ENCODE assay signal across 8 cellular contexts in genomic region chr15:64836023-64836536, GRCh38. TPM values are rescaled to one million over a fixed set of nuclear protein-coding genes. Genes with fewer than 3 reads are reported as not detected.
DNase-seq lines count a peak whose midpoint lies in the region; ATAC-seq and TF ChIP-seq lines count a peak whose summit lies in the region.

No MANE protein-coding gene starts in this region.

- intact Hi-C loops in stomach (cut with DNase I; ENCODE audit: low total_unique reads): no loop called here

- TF ChIP-seq CTCF in WTC11 (IDR thresholded peaks at IDR 0.05) (no peak), hepatocyte (IDR thresholded peaks at IDR 0.05; ENCODE audit: poor library complexity) (no peak), stomach (IDR thresholded peaks at IDR 0.05) (no peak), osteocyte (IDR thresholded peaks at IDR 0.05) (no peak)

- POLR2A ChIA-PET in WTC11 (lab: Charles Lee): interaction anchor here (0.6 to 1.4 kb wide), 3 partner anchors 11 to 28 kb away, joined by 3 to 6 read pairs (median 5); partner anchors contain the start of gene PIF1

- H3K9me2 ChIP-seq in hepatocyte (replicated peaks; ENCODE audit: insufficient read depth): no peaks in the 10 kb centered on the region

- H3K79me2 ChIP-seq in hepatocyte: no peaks in the 10 kb centered on the region

- no peaks in the 10 kb centered on the region for H3K36me3 Mint-ChIP-seq in T-helper 2 cell treated with Interferon-gamma antibody and Interleukin-4, amounts not matched to agents 5 μg/mL and 100 μg/mL, for 36 hours (ENCODE audit: low read depth)
- H3K36me3 Mint-ChIP-seq in WTC11: peaks cover 15% of the 10 kb centered on the region
- no peaks in the 10 kb centered on the region for H3K36me3 Mint-ChIP-seq in osteocyte (ENCODE audit: unreplicated experiment)

- peak overlapping the region; percentile 56 for H3K27ac Mint-ChIP-seq in T-helper 2 cell treated with Interferon-gamma antibody and Interleukin-4, amounts not matched to agents 5 μg/mL and 100 μg/mL, for 36 hours
- H3K27ac Mint-ChIP-seq in WTC11 (peak overlapping the region; percentile 67), osteocyte (ENCODE audit: unreplicated experiment) (no peak overlapping the region)

- no peaks in the 10 kb centered on the region for H3K27me3 Mint-ChIP-seq in T-helper 2 cell treated with Interferon-gamma antibody and Interleukin-4, amounts not matched to agents 5 μg/mL and 100 μg/mL, for 36 hours (ENCODE audit: low read depth)
- no peaks in the 10 kb centered on the region for H3K27me3 Mint-ChIP-seq in WTC11 (ENCODE audit: low read depth)
- no peaks in the 10 kb centered on the region for H3K27me3 Mint-ChIP-seq in osteocyte (ENCODE audit: unreplicated experiment)

- peak overlapping the region; percentile 60 for H3K4me3 Mint-ChIP-seq in T-helper 2 cell treated with Interferon-gamma antibody and Interleukin-4, amounts not matched to agents 5 μg/mL and 100 μg/mL, for 36 hours
- H3K4me3 Mint-ChIP-seq in WTC11 (peak overlapping the region; percentile 37), osteocyte (ENCODE audit: unreplicated experiment) (no peak overlapping the region)

- WGBS in hepatocyte (ENCODE audit: low lambda C conversion rate, missing lambda C conversion rate): 76% methylated on average over 14 of the region's 14 CpGs
- WGBS in stomach, 5 donors: 31 to 52% (median 45%) methylated on average over 14 of the region's 14 CpGs

- H3K9me3 Mint-ChIP-seq in T-helper 2 cell treated with Interferon-gamma antibody and Interleukin-4, amounts not matched to agents 5 μg/mL and 100 μg/mL, for 36 hours: no peaks in the 10 kb centered on the region
- no peaks in the 10 kb centered on the region for H3K9me3 Mint-ChIP-seq in WTC11
- H3K9me3 Mint-ChIP-seq in osteocyte (ENCODE audit: unreplicated experiment): no peaks in the 10 kb centered on the region

- H3K27me3 ChIP-seq in hepatocyte (no peaks in the 10 kb centered on the region), stomach (no peaks in the 10 kb centered on the region)

- no peaks in the 10 kb centered on the region for H3K9me3 ChIP-seq in hepatocyte (ENCODE audit: low read depth)
- no peaks in the 10 kb centered on the region for H3K9me3 ChIP-seq in stomach

- H3K4me1 ChIP-seq in hepatocyte (ENCODE audit: insufficient read depth) (peaks cover 4% of the 10 kb centered on the region), stomach (peaks cover 5 to 28% (median 20%) of the 10 kb centered on the region in 4 donors)

- TF ChIP-seq EP300 in stomach (IDR thresholded peaks at IDR 0.05): no peak

- ATAC-seq in WTC11 (peak; percentile 3; the same call in 1 of the 2 replicates), SK-N-SH treated with all-trans-retinoic acid at 6 μM for 48 hours (no peak)

- no peaks in the 10 kb centered on the region for H3K36me3 ChIP-seq in hepatocyte (replicated peaks; ENCODE audit: insufficient read depth, low read depth)
- no peaks in the 10 kb centered on the region for H3K36me3 ChIP-seq in stomach

- peaks cover 36% of the 10 kb centered on the region for H3K4me1 Mint-ChIP-seq in T-helper 2 cell treated with Interferon-gamma antibody and Interleukin-4, amounts not matched to agents 5 μg/mL and 100 μg/mL, for 36 hours (ENCODE audit: low read depth)
- H3K4me1 Mint-ChIP-seq in WTC11 (peaks cover 40% of the 10 kb centered on the region), osteocyte (ENCODE audit: unreplicated experiment) (peaks cover 14% of the 10 kb centered on the region)

- H4K20me1 ChIP-seq in hepatocyte (ENCODE audit: insufficient read depth, poor library complexity, severe bottlenecking): no peaks in the 10 kb centered on the region

- CTCF ChIA-PET in WTC11 (lab: Charles Lee): interaction anchor here (0.7 to 4.5 kb wide), 17 partner anchors 11 to 146 kb away, joined by 3 to 68 read pairs (median 5); partner anchors contain the start of gene PIF1

- TF ChIP-seq POLR2A in stomach (IDR thresholded peaks at IDR 0.05): no peak

- H3K4me3 ChIP-seq in hepatocyte (no peak overlapping the region), stomach (peak overlapping the region in 2 of 4 donors; percentile 3 to 5)

- H3K27ac ChIP-seq in hepatocyte (no peak overlapping the region), stomach (peak overlapping the region in 4 of 5 donors; percentile 47 to 80 (median 67))

- no peak for DNase-seq in T-helper 2 cell treated with Interferon-gamma antibody and Interleukin-4, amounts not matched to agents 5 μg/mL and 100 μg/mL, for 36 hours (ENCODE audit: low spot score)
- DNase-seq in T-helper 2 cell (no peak), WTC11 (ENCODE audit: low spot score) (no peak), hepatocyte (ENCODE audit: low spot score) (no peak), stomach (no peak), H4 (ENCODE audit: low spot score) (no peak), osteocyte (ENCODE audit: extremely low spot score, unreplicated experiment) (no peak)

- H2AFZ ChIP-seq in hepatocyte: peak overlapping the region; percentile 5

- peak overlapping the region; percentile 26 for H3K4me2 ChIP-seq in hepatocyte

TF ChIP-seq in WTC11, 78 proteins besides CTCF, POLR2A, EP300 and RAD21 (continues in another document):
- no peak for TF ChIP-seq CREB1 (CRISPR knock-in tag; IDR thresholded peaks at IDR 0.05)
- TF ChIP-seq, protein P1, sequence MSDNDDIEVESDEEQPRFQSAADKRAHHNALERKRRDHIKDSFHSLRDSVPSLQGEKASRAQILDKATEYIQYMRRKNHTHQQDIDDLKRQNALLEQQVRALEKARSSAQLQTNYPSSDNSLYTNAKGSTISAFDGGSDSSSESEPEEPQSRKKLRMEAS (CRISPR knock-in tag; IDR thresholded peaks at IDR 0.05): peak; percentile 45; the same call in 1 of the 2 replicates

TF ChIP-seq in SK-N-SH treated with all-trans-retinoic acid at 6 μM for 48 hours, 23 proteins besides CTCF, POLR2A, EP300 and RAD21 (continues in another document):
- TF ChIP-seq ARNTL (CRISPR knock-in tag; IDR thresholded peaks at IDR 0.05; ENCODE audit: borderline replicate concordance, low read depth) (no peak), PPARA (CRISPR knock-in tag; IDR thresholded peaks at IDR 0.05; ENCODE audit: borderline replicate concordance) (no peak), CREB5 (CRISPR knock-in tag; IDR thresholded peaks at IDR 0.05; ENCODE audit: low read depth) (no peak), TOX (CRISPR knock-in tag; IDR thresholded peaks at IDR 0.05; ENCODE audit: borderline replicate concordance) (no peak), CSDC2 (CRISPR knock-in tag; IDR thresholded peaks at IDR 0.05) (no peak), GLIS3 (CRISPR knock-in tag; IDR thresholded peaks at IDR 0.05) (no peak)
- TF ChIP-seq, protein P2, sequence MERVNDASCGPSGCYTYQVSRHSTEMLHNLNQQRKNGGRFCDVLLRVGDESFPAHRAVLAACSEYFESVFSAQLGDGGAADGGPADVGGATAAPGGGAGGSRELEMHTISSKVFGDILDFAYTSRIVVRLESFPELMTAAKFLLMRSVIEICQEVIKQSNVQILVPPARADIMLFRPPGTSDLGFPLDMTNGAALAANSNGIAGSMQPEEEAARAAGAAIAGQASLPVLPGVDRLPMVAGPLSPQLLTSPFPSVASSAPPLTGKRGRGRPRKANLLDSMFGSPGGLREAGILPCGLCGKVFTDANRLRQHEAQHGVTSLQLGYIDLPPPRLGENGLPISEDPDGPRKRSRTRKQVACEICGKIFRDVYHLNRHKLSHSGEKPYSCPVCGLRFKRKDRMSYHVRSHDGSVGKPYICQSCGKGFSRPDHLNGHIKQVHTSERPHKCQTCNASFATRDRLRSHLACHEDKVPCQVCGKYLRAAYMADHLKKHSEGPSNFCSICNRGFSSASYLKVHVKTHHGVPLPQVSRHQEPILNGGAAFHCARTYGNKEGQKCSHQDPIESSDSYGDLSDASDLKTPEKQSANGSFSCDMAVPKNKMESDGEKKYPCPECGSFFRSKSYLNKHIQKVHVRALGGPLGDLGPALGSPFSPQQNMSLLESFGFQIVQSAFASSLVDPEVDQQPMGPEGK (CRISPR knock-in tag; IDR thresholded peaks at IDR 0.05; ENCODE audit: borderline replicate concordance): no peak

RNA-seq across cellular contexts. Expression of gene PLEKHO2, which starts 5.6 kb away (rescaled TPM):
- total RNA-seq in WTC11 (2021) (21.6 to 22.1 TPM (median 21.9 TPM) in 3 replicates), hepatocyte (12.4 and 12.7 TPM in 2 replicates), stomach (10 to 100 TPM in 4 of 5 donors, 1 to 10 TPM in 1; 9.0 to 23.9 (median 15.2) TPM), osteocyte (24.5 and 24.7 TPM in 2 replicates)
- polyA plus RNA-seq in hepatocyte (15.1 and 19.7 TPM in 2 replicates), stomach (10 to 100 TPM in 2 of 3 donors, 1 to 10 TPM in 1; 7.5 to 25.4 (median 23.2) TPM)
- 5.5 and 7.6 TPM in 2 replicates for total RNA-seq in H4 (2014; rRNA removed; shearing (Covaris generic))

RNA-seq across cellular contexts. Expression of gene PIF1, which starts 10.6 kb away (rescaled TPM):
- total RNA-seq in WTC11 (2021): 174 to 249 TPM (median 184 TPM) in 3 replicates
- 0.76 and 1.5 TPM in 2 replicates for total RNA-seq in hepatocyte
- 3.3 and 3.8 TPM in 2 replicates for polyA plus RNA-seq in hepatocyte
- 10 to 100 TPM in 2 of 5 donors, 1 to 10 TPM in 3; 1.6 to 58.8 (median 2.8) TPM for total RNA-seq in stomach
- 1 to 10 TPM in 2 of 3 donors, under 1 TPM in 1; 0.46 to 8.7 (median 2.0) TPM for polyA plus RNA-seq in stomach
- 5.4 and 15.5 TPM in 2 replicates for total RNA-seq in H4 (2014; rRNA removed; shearing (Covaris generic))
- 4.2 and 4.8 TPM in 2 replicates for total RNA-seq in osteocyte
